In the genomic region with DNA sequence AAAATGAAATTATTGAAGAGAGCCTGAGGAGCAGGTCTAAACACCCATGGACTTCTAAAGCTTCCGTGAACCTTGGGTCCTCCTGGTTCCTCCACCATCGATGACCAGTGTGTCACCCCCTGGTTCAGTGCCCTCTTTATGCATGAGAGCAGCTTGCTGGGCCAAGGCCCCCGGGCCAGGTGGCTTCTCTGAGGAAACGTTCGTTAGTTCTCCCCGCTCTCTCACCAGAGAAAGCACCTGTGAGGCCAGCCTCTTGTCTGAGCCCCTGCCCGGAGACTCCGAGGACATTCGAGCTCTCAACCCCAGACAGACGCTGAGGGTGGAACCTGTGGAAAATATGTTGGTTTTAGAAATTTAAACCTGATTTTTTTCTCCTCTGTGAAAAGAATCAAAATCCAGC, we compare ENCODE assay signal across 18 cellular contexts.
"Had no signal": no experiment of that assay in that cellular context is flagged by ENCODE, and none has a peak within 500 bp of the region (broad histone marks: within the 10 kb centered on the region; RNA-seq: fewer than 3 reads in every experiment).

No MANE protein-coding gene starts in this region.

- ATAC-seq: left cardiac atrium; naive thymus-derived CD4-positive, alpha-beta T cell had no signal

- H3K9me3 Mint-ChIP-seq: naive thymus-derived CD4-positive, alpha-beta T cell; neural progenitor cell had no signal

- H3K27me3 Mint-ChIP-seq: naive thymus-derived CD4-positive, alpha-beta T cell had no signal

- H3K79me2 ChIP-seq: hepatocyte had no signal

- H3K36me3 ChIP-seq: neural progenitor cell, uterus had no signal

- H3K9me3 ChIP-seq: uterus had no signal

- H3K4me3 Mint-ChIP-seq: naive thymus-derived CD4-positive, alpha-beta T cell; neural progenitor cell had no signal

- H3K4me3 ChIP-seq: dorsolateral prefrontal cortex, hepatocyte, neural progenitor cell, uterus had no signal

- H3K27ac ChIP-seq: dorsolateral prefrontal cortex, hepatocyte, neural progenitor cell, uterus had no signal

- H3K36me3 Mint-ChIP-seq: naive thymus-derived CD4-positive, alpha-beta T cell had no signal

- H2AFZ ChIP-seq: hepatocyte, neural progenitor cell had no signal

- H3K4me2 ChIP-seq: hepatocyte, neural progenitor cell had no signal

- H3K9ac ChIP-seq: neural progenitor cell had no signal

- FAIRE-seq: kidney, small intestine had no signal

- H3K27ac Mint-ChIP-seq: naive thymus-derived CD4-positive, alpha-beta T cell had no signal

- DNase-seq: cortex of kidney; dorsolateral prefrontal cortex; effector CD8-positive, alpha-beta T cell; foreskin melanocyte; head of caudate nucleus; kidney; left cardiac atrium; mammary epithelial cell; naive thymus-derived CD4-positive, alpha-beta T cell; occipital lobe; small intestine; stimulated activated CD4-positive, alpha-beta T cell treated with anti-CD3 and anti-CD28 coated beads, Interleukin-12 subunit alpha, Interleukin-12 subunit beta, amount 100 ng/mL, for 4 hours; stimulated activated CD4-positive, alpha-beta T cell treated with anti-CD3 and anti-CD28 coated beads, Interleukin-2, amount 100 ng/mL, for 48 hours; stimulated activated naive CD4-positive, alpha-beta T cell treated with Interleukin-2 at 50 U/mL for 16 hours; trophoblast cell; uterus had no signal

- H3K27me3 ChIP-seq: hepatocyte, neural progenitor cell, uterus had no signal
